In the genomic region with DNA sequence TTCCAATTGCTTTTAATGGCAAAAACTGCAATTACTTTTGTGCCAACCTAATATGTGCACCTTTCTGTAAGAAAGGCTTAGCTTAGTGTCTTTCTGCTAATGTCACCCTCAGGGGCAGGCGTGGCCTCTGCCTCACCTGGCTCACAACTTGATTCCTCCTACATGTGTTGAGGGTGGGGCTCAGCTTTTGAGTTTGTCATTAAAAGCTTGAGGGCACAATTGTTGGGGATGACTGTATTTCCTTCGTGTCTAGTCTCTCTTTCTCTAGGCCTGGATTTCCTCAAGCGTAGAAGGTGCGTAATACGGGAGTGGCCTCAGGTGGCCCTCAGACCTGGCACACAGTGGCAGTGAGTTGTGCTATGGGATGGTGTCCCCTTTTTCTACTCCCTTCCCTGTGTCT, we compare ENCODE assay signal across 27 cellular contexts.
A peak's percentile ranks its signal among the peaks of the same experiment; 100 is the strongest.
DNase-seq lines count a peak whose midpoint lies in the region; ATAC-seq, FAIRE-seq and TF ChIP-seq lines count a peak whose summit lies in the region.
"Had no signal": no experiment of that assay in that cellular context is flagged by ENCODE, and none has a peak within 500 bp of the region (broad histone marks: within the 10 kb centered on the region; RNA-seq: fewer than 3 reads in every experiment).

No MANE protein-coding gene starts in this region.

- DNase-seq in NCI-H748 (lab: John Stamatoyannopoulos, UW; ENCODE audit: unreplicated experiment) (peak; percentile 30), NCI-H748 treated with DMSO at 0.1 percent for 48 hours (lab: John Stamatoyannopoulos, UW) (no peak), NCI-H69 (lab: John Stamatoyannopoulos, UW) (peak; percentile 79), foreskin keratinocyte (peak; percentile 68 to 92), renal cortical epithelial cell (ENCODE audit: low read depth) (peak; percentile 42), HK-2 (ENCODE audit: unreplicated experiment) (no peak), NOMO-1 treated with DMSO at 0.1 percent for 48 hours (lab: John Stamatoyannopoulos, UW; ENCODE audit: unreplicated experiment) (no peak), GM12892 (ENCODE audit: insufficient read length) (no peak)
- DNase-seq: activated CD4-positive, alpha-beta T cell treated with anti-CD3 and anti-CD28 coated beads for 1 hour; activated T-cell treated with anti-CD3 and anti-CD28 coated beads, Interleukin-2, amount 50 U/mL, for 72 hours; amygdala; CD4-positive, alpha-beta memory T cell; DMS 273 treated with DMSO at 0.1 percent for 48 hours; effector memory CD8-positive, alpha-beta T cell; foreskin melanocyte; heart right ventricle; left cardiac atrium; naive B cell; NCI-H1694 treated with DMSO at 0.1 percent for 48 hours; NCI-H526; SK-N-SH; tibial artery had no signal

- no peak for FAIRE-seq in GM12892 (lab: Jason Lieb, UNC)
- FAIRE-seq: A204.1, colon had no signal

- H3K4me1 ChIP-seq in foreskin keratinocyte, result peaks cover 22% of the 10 kb centered on the region
- H3K4me1 ChIP-seq: prostate gland, tibial artery had no signal

- peak overlapping the region; percentile 92 for H3K27ac ChIP-seq in foreskin keratinocyte
- H3K27ac ChIP-seq: esophagus muscularis mucosa, heart right ventricle, prostate gland, tibial artery had no signal

- no peak for TF ChIP-seq CTCF in foreskin keratinocyte (conservative IDR thresholded peaks at IDR 0.05)

- no peak for TF ChIP-seq POLR2A in GM12892 (IDR thresholded peaks at IDR 0.05; ENCODE audit: low read depth, low read length)

- peak; percentile 85 for ATAC-seq in foreskin keratinocyte
- ATAC-seq: activated T-cell treated with anti-CD3 and anti-CD28 coated beads, Interleukin-2, amount 50 U/mL, for 72 hours; effector memory CD8-positive, alpha-beta T cell; GM23338; heart right ventricle; left cardiac atrium had no signal

- H3K27me3 ChIP-seq in foreskin keratinocyte, result no peaks in the 10 kb centered on the region
- H3K27me3 ChIP-seq: esophagus muscularis mucosa, heart right ventricle, tibial artery had no signal

Comparison
In these comparisons a context has a peak if more than half of its experiments do, and no peak if none do; other contexts are left out.
1. DNase-seq: peak in NCI-H748 (single experiment), NCI-H69 (single experiment), foreskin keratinocyte (2 of 2) and renal cortical epithelial cell (single experiment); none in NCI-H748 treated with DMSO at 0.1 percent for 48 hours (single experiment), HK-2 (single experiment), NOMO-1 treated with DMSO at 0.1 percent for 48 hours (single experiment) and GM12892 (single experiment).